1 cellular context compared by ENCODE assay signal in genomic region chr14:103638594-103638993, GRCh38.
TF ChIP-seq lines count a peak whose summit lies in the region.

No MANE protein-coding gene starts in this region.

TF ChIP-seq in IMR-90, 13 proteins besides CTCF, POLR2A, EP300 and RAD21:
- TF ChIP-seq RFX5 (IDR thresholded peaks at IDR 0.05; ENCODE audit: low read depth, low read length) (no peak), NFE2L2 (IDR thresholded peaks at IDR 0.05; ENCODE audit: low read depth, low read length) (no peak), FOS (IDR thresholded peaks at IDR 0.05; ENCODE audit: low read depth, low read length) (no peak), MAZ (IDR thresholded peaks at IDR 0.05; ENCODE audit: borderline replicate concordance, low read depth, low read length) (no peak), CEBPB (IDR thresholded peaks at IDR 0.05; ENCODE audit: low read depth, low read length) (no peak), SMC3 (IDR thresholded peaks at IDR 0.05; ENCODE audit: low read depth, low read length) (no peak), BHLHE40 (IDR thresholded peaks at IDR 0.05; ENCODE audit: low read depth, low read length) (no peak), MAFK (IDR thresholded peaks at IDR 0.05; ENCODE audit: low read depth, low read length) (no peak), USF2 (IDR thresholded peaks at IDR 0.05; ENCODE audit: low read depth, low read length) (no peak), CHD1 (IDR thresholded peaks at IDR 0.05; ENCODE audit: low read depth, low read length) (no peak), RCOR1 (IDR thresholded peaks at IDR 0.05; ENCODE audit: insufficient replicate concordance, low read length) (no peak), MXI1 (IDR thresholded peaks at IDR 0.05; ENCODE audit: borderline replicate concordance, low read depth, low read length) (no peak)
- TF ChIP-seq, protein P1, sequence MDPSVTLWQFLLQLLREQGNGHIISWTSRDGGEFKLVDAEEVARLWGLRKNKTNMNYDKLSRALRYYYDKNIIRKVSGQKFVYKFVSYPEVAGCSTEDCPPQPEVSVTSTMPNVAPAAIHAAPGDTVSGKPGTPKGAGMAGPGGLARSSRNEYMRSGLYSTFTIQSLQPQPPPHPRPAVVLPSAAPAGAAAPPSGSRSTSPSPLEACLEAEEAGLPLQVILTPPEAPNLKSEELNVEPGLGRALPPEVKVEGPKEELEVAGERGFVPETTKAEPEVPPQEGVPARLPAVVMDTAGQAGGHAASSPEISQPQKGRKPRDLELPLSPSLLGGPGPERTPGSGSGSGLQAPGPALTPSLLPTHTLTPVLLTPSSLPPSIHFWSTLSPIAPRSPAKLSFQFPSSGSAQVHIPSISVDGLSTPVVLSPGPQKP (IDR thresholded peaks at IDR 0.05; ENCODE audit: borderline replicate concordance, low read depth, low read length), result no peak
